ENCODE assay signal across 16 cellular contexts in genomic region chr7:2651336-2651735, GRCh38. TPM values are rescaled to one million over a fixed set of nuclear protein-coding genes. Genes with fewer than 3 reads are reported as not detected.
DNase-seq lines count a peak whose midpoint lies in the region; ATAC-seq and TF ChIP-seq lines count a peak whose summit lies in the region.
"Had no signal": no experiment of that assay in that cellular context is flagged by ENCODE, and none has a peak within 500 bp of the region (broad histone marks: within the 10 kb centered on the region; RNA-seq: fewer than 3 reads in every experiment).

No MANE protein-coding gene starts in this region.

- peaks cover 5% of the 10 kb centered on the region for H3K79me2 ChIP-seq in DND-41 (ENCODE audit: insufficient read depth, low read length)
- H3K79me2 ChIP-seq in hepatocyte, result peaks cover 5% of the 10 kb centered on the region

- H3K4me2 ChIP-seq in DND-41 (ENCODE audit: insufficient read depth, low read length), result no peak overlapping the region
- H3K4me2 ChIP-seq in hepatocyte, result no peak overlapping the region
- H3K4me2 ChIP-seq: KMS-11 had no signal

- ATAC-seq in DND-41 (ENCODE audit: insufficient read depth, low read depth) (no peak), SK-N-SH treated with all-trans-retinoic acid at 6 μM for 48 hours (peak; percentile 39), GM18511 (IDR thresholded peaks at IDR 0.05; ENCODE audit: unreplicated experiment) (no peak), left lung (no peak)
- ATAC-seq: left cardiac atrium; naive thymus-derived CD8-positive, alpha-beta T cell; PC-3; T-helper 17 cell had no signal

- DNase-seq in DND-41 (no peak), HEK293T (ENCODE audit: extremely low spot score) (peak; percentile 64), hepatocyte (ENCODE audit: low spot score) (no peak), left lung (no peak), SHP77 treated with DMSO at 0.1 percent for 48 hours (lab: John Stamatoyannopoulos, UW) (no peak)
- no peak for DNase-seq in stimulated activated naive CD4-positive, alpha-beta T cell (lab: John Stamatoyannopoulos, UW)
- DNase-seq: activated CD4-positive, alpha-beta T cell treated with anti-CD3 and anti-CD28 coated beads, Interleukin-2, amount 10 ng/mL, durations not matched to agents 7 days and 5 days; GDM1; left cardiac atrium; PC-3; retina; T-helper 17 cell had no signal

- H3K4me3 ChIP-seq in DND-41 (ENCODE audit: low read depth in 1 of 2, low read length in 2 of 2) (no peak overlapping the region), hepatocyte (no peak overlapping the region), left lung (no peak overlapping the region)

- TF ChIP-seq CTCF in DND-41 (IDR thresholded peaks at IDR 0.05; ENCODE audit: borderline replicate concordance, extremely low read depth, low read length, poor library complexity, severe bottlenecking) (peak; percentile 5), hepatocyte (IDR thresholded peaks at IDR 0.05; ENCODE audit: poor library complexity) (peak; percentile 11), left lung (IDR thresholded peaks at IDR 0.05) (no peak)

- intact Hi-C loops in left lung (cut with DNase I), result no loop called here

- H2AFZ ChIP-seq in DND-41 (ENCODE audit: low read depth, low read length) (no peak overlapping the region), hepatocyte (no peak overlapping the region)

- H3K9me2 ChIP-seq in hepatocyte (replicated peaks; ENCODE audit: insufficient read depth), result no peaks in the 10 kb centered on the region

- H3K9ac ChIP-seq in DND-41 (ENCODE audit: low read depth, low read length), result no peak overlapping the region
- H3K9ac ChIP-seq: KMS-11 had no signal

- H3K36me3 ChIP-seq in DND-41 (ENCODE audit: insufficient read depth, low read length) (peaks cover 76% of the 10 kb centered on the region), hepatocyte (replicated peaks; ENCODE audit: insufficient read depth, low read depth) (no peaks in the 10 kb centered on the region), left lung (peaks cover 0 to 84% of the 10 kb centered on the region in 2 donors)

- no peaks in the 10 kb centered on the region for H3K27me3 ChIP-seq in DND-41 (ENCODE audit: insufficient read depth, low read length, poor library complexity)
- no peaks in the 10 kb centered on the region for H3K27me3 ChIP-seq in hepatocyte
- no peaks in the 10 kb centered on the region for H3K27me3 ChIP-seq in left lung

- WGBS in hepatocyte (ENCODE audit: low lambda C conversion rate, missing lambda C conversion rate), result 87% methylated on average over 15 of the region's 15 CpGs

- no peaks in the 10 kb centered on the region for H3K9me3 ChIP-seq in DND-41 (ENCODE audit: insufficient read depth, low read length, severe bottlenecking)
- no peaks in the 10 kb centered on the region for H3K9me3 ChIP-seq in hepatocyte (ENCODE audit: low read depth)
- no peaks in the 10 kb centered on the region for H3K9me3 ChIP-seq in left lung

- H3K4me1 ChIP-seq in DND-41 (ENCODE audit: insufficient read depth, low read length) (no peaks in the 10 kb centered on the region), hepatocyte (ENCODE audit: insufficient read depth) (no peaks in the 10 kb centered on the region), left lung (peaks cover 0 to 14% of the 10 kb centered on the region in 2 donors)

- POLR2A ChIA-PET in HEK293T (lab: Yijun Ruan, JAX), result no interaction called here

- no peak overlapping the region for H3K27ac ChIP-seq in DND-41 (ENCODE audit: low read length)
- no peak overlapping the region for H3K27ac ChIP-seq in hepatocyte
- H3K27ac ChIP-seq in left lung, result no peak overlapping the region
- H3K27ac ChIP-seq: KMS-11 had no signal

- CTCF ChIA-PET in HEK293T (lab: Yijun Ruan, JAX), result interaction anchor here (0.6 to 1.7 kb wide), 6 partner anchors 9 to 183 kb away, joined by 3 to 9 read pairs (median 6); partner anchors contain the start of gene TTYH3

- H4K20me1 ChIP-seq in DND-41 (ENCODE audit: insufficient read depth, low read length), result peaks cover 46% of the 10 kb centered on the region
- H4K20me1 ChIP-seq in hepatocyte (ENCODE audit: insufficient read depth, poor library complexity, severe bottlenecking), result peaks cover 11% of the 10 kb centered on the region

TF ChIP-seq in HEK293T, 16 proteins besides CTCF, POLR2A, EP300 and RAD21:
- no peak for TF ChIP-seq PKNOX1 (IDR thresholded peaks at IDR 0.05)
- no peak for TF ChIP-seq FOXK2 (IDR thresholded peaks at IDR 0.05)
- TF ChIP-seq NFRKB (IDR thresholded peaks at IDR 0.05), result no peak
- TF ChIP-seq ARNT (IDR thresholded peaks at IDR 0.05), result no peak
- TF ChIP-seq BHLHE40 (IDR thresholded peaks at IDR 0.05; ENCODE audit: borderline replicate concordance), result no peak
TF ChIP-seq in HEK293T: peak in this region for 0.

TF ChIP-seq in SK-N-SH treated with all-trans-retinoic acid at 6 μM for 48 hours, 23 proteins besides CTCF, POLR2A, EP300 and RAD21:
- TF ChIP-seq CSRNP3 (CRISPR knock-in tag; IDR thresholded peaks at IDR 0.05) (no peak), ARNTL (CRISPR knock-in tag; IDR thresholded peaks at IDR 0.05; ENCODE audit: borderline replicate concordance, low read depth) (no peak), TOX (CRISPR knock-in tag; IDR thresholded peaks at IDR 0.05; ENCODE audit: borderline replicate concordance) (no peak), CSDC2 (CRISPR knock-in tag; IDR thresholded peaks at IDR 0.05) (no peak), TCF4 (CRISPR knock-in tag; IDR thresholded peaks at IDR 0.05; ENCODE audit: borderline replicate concordance) (no peak), PPARA (CRISPR knock-in tag; IDR thresholded peaks at IDR 0.05; ENCODE audit: borderline replicate concordance) (no peak), ZFP30 (CRISPR knock-in tag; IDR thresholded peaks at IDR 0.05) (no peak), ZC3H10 (CRISPR knock-in tag; IDR thresholded peaks at IDR 0.05) (no peak)
TF ChIP-seq in SK-N-SH treated with all-trans-retinoic acid at 6 μM for 48 hours: peak in this region for 0.

RNA-seq across cellular contexts. Expression of gene TTYH3, which starts 19.6 kb away (rescaled TPM):
- 35.8 and 46.3 TPM in 2 replicates for total RNA-seq in hepatocyte
- 101 and 108 TPM in 2 replicates for polyA plus RNA-seq in hepatocyte
- 100 to 1,000 TPM in 1 of 2 donors, 10 to 100 TPM in 1; 82.9 to 105 TPM for total RNA-seq in left lung

RNA-seq across cellular contexts. Expression of gene AMZ1, which starts 36.7 kb away (rescaled TPM):
- not detected in 2 replicates for total RNA-seq in hepatocyte
- polyA plus RNA-seq in hepatocyte, result 1.4 TPM in 1 of 2 replicates, not detected in the other
- total RNA-seq in left lung, result 1 to 10 TPM in 1 of 2 donors, under 1 TPM in 1; 0.13 to 1.3 TPM
- total RNA-seq: PC-3 had no signal
- polyA plus RNA-seq: naive thymus-derived CD8-positive, alpha-beta T cell had no signal

Comparison
In these comparisons a context has a peak if more than half of its experiments do, and no peak if none do; other contexts are left out.
1. CTCF ChIP-seq: peak in DND-41 (single experiment) and hepatocyte (single experiment); none in left lung (0 of 2).